8 cellular contexts compared by ENCODE assay signal in genomic region chr12:122752464-122753212, GRCh38. TPM values are rescaled to one million over a fixed set of nuclear protein-coding genes. Genes with fewer than 3 reads are reported as not detected.
DNase-seq lines count a peak whose midpoint lies in the region; ATAC-seq and TF ChIP-seq lines count a peak whose summit lies in the region.

Gene DENR, plus strand, starts transcription at chr12:122752824. Its CDS starts 878 bp downstream, at chr12:122753702.

- BruUV-seq in PC-3 (replicated peaks; lab: Mats Ljungman, UMichigan): no TSS peak

- peak within 1 kb of the TSS; percentile 97 for H3K9ac ChIP-seq in PC-3 (ENCODE audit: low read length)

- peaks cover 30% of the 10 kb centered on the region for H3K4me1 ChIP-seq in PC-3 (ENCODE audit: insufficient read depth, low read length)

- H3K27me3 ChIP-seq in PC-3 (ENCODE audit: low read length): no peaks in the 10 kb centered on the region

- H3K4me3 ChIP-seq in Jurkat, Clone E6-1 (ENCODE audit: low read length): peak within 1 kb of the TSS; percentile 69
- H3K4me3 ChIP-seq in PC-3 (ENCODE audit: low read length): peak within 1 kb of the TSS; percentile 81
- H3K4me3 ChIP-seq in epithelial cell of proximal tubule (ENCODE audit: low read depth, low read length): peak within 1 kb of the TSS; percentile 77

- no peaks in the 10 kb centered on the region for H3K9me3 ChIP-seq in PC-3 (ENCODE audit: low read length)

- POLR2A ChIA-PET in PC-3 (lab: Charles Lee; ENCODE audit: unreplicated experiment): interaction anchor here (0.6 to 0.8 kb wide), 2 partner anchors 16 to 144 kb away, joined by 4 to 5 read pairs; no protein-coding TSS in a partner anchor

- H3K36me3 ChIP-seq in PC-3 (ENCODE audit: low read depth, low read length): peaks cover 34% of the 10 kb centered on the region

- H3K9me2 ChIP-seq in PC-3 (replicated peaks; ENCODE audit: low read length): no peaks in the 10 kb centered on the region

- peak within 1 kb of the TSS; percentile 54 for H3K27ac ChIP-seq in PC-3 (ENCODE audit: low read length)

- H4K20me1 ChIP-seq in PC-3 (ENCODE audit: low read length): no peaks in the 10 kb centered on the region

- TF ChIP-seq CTCF in PC-3 (conservative IDR thresholded peaks at IDR 0.05; ENCODE audit: low read depth, low read length) (peak; percentile 95), epithelial cell of proximal tubule (conservative IDR thresholded peaks at IDR 0.05; ENCODE audit: low read depth, low read length) (peak; percentile 78)

- peaks cover 5% of the 10 kb centered on the region for H3F3A ChIP-seq in PC-3 (ENCODE audit: low read length, unreplicated experiment)

- H3K79me2 ChIP-seq in PC-3 (ENCODE audit: low read length): peaks cover 49% of the 10 kb centered on the region

- ATAC-seq in GM21619 (IDR thresholded peaks at IDR 0.05; ENCODE audit: unreplicated experiment): peak; percentile 93
- peak; percentile 82 for ATAC-seq in PC-3

- intact Hi-C loops in PC-3 (cut with micrococcal nuclease): loop anchor here (1.0 to 2.0 kb wide), 3 partner anchors 73 to 226 kb away; partner anchors contain the start of genes KNTC1 and RSRC2

- H2AFZ ChIP-seq in PC-3 (ENCODE audit: low read length): peak within 1 kb of the TSS; percentile 72

- H3K4me2 ChIP-seq in PC-3 (ENCODE audit: low read length): peak within 1 kb of the TSS; percentile 88

- CTCF ChIA-PET in PC-3 (lab: Charles Lee): interaction anchor here (1.4 kb wide), 1 partner anchor 114 kb away, joined by 14 read pairs; no protein-coding TSS in a partner anchor

- DNase-seq in DMS53 treated with DMSO at 0.1 percent for 48 hours (lab: John Stamatoyannopoulos, UW; ENCODE audit: unreplicated experiment) (peak; percentile 98), PC-3 (peak; percentile 100), epithelial cell of proximal tubule (ENCODE audit: low read depth) (peak; percentile 91), mucosa of gallbladder (ENCODE audit: low spot score) (peak; percentile 99)
- peak; percentile 96 for DNase-seq in Jurkat, Clone E6-1 (ENCODE audit: low read depth, low spot score)
- peak; percentile 100 for DNase-seq in activated T-cell treated with anti-CD3 and anti-CD28 coated beads, Interleukin-2, amount 50 U/mL, for 1 hour
- peak; percentile 98 for DNase-seq in stimulated activated CD8-positive, alpha-beta memory T cell treated with anti-CD3 and anti-CD28 coated beads, Interleukin-4, amount 100 ng/mL, for 4 hours (ENCODE audit: low read depth in 2 of 2, low spot score in 1 of 2)

RNA-seq across cellular contexts. Expression of gene DENR, which starts in this region (rescaled TPM):
- polyA plus RNA-seq in Jurkat, Clone E6-1 (2012; ENCODE audit: insufficient read depth, insufficient read length): 68.3 TPM
- total RNA-seq in PC-3 (2014; rRNA removed) (83.3 and 91.9 TPM in 2 replicates), epithelial cell of proximal tubule (49.1 and 51.1 TPM in 2 replicates), mucosa of gallbladder (38.0 TPM)

Comparison
In these comparisons a context has a peak if more than half of its experiments do, and no peak if none do; other contexts are left out.
1. Peak in every context shown above with its lines: DNase-seq, ATAC-seq, H3K4me3 ChIP-seq and H3K27ac ChIP-seq.